Comparison of ENCODE assay signal across 10 cellular contexts in genomic region chr4:152696764-152697250, GRCh38. TPM values are rescaled to one million over a fixed set of nuclear protein-coding genes. Genes with fewer than 3 reads are reported as not detected.
DNase-seq lines count a peak whose midpoint lies in the region; ATAC-seq and TF ChIP-seq lines count a peak whose summit lies in the region.
"Had no signal": no experiment of that assay in that cellular context is flagged by ENCODE, and none has a peak within 500 bp of the region (broad histone marks: within the 10 kb centered on the region; RNA-seq: fewer than 3 reads in every experiment).

No MANE protein-coding gene starts in this region.

- H3K9me3 Mint-ChIP-seq in activated CD8-positive, alpha-beta T cell treated with anti-CD3 and anti-CD28 coated beads for 36 hours: no peaks in the 10 kb centered on the region

- no peaks in the 10 kb centered on the region for H3K27me3 ChIP-seq in thyroid gland
- H3K27me3 ChIP-seq: tibial nerve had no signal

- CTCF ChIA-PET in activated CD8-positive, alpha-beta T cell treated with anti-CD3 and anti-CD28 coated beads for 36 hours (lab: Charles Lee): no interaction called here

- ATAC-seq in GM19452 (IDR thresholded peaks at IDR 0.05; ENCODE audit: unreplicated experiment) (peak; percentile 97), HG03457 (IDR thresholded peaks at IDR 0.05; ENCODE audit: unreplicated experiment) (peak; percentile 97)
- peak; percentile 98 for ATAC-seq in activated CD8-positive, alpha-beta T cell treated with anti-CD3 and anti-CD28 coated beads for 36 hours

- intact Hi-C loops in activated CD8-positive, alpha-beta T cell treated with anti-CD3 and anti-CD28 coated beads for 36 hours (cut with micrococcal nuclease): no loop called here
- intact Hi-C loops in thyroid gland (cut with DNase I): no loop called here

- no peak for TF ChIP-seq POLR2A in thyroid gland (IDR thresholded peaks at IDR 0.05)

- WGBS in thyroid gland, 2 donors: 66 to 72% methylated on average over 5 of the region's 5 CpGs

- no peaks in the 10 kb centered on the region for H3K36me3 Mint-ChIP-seq in activated CD8-positive, alpha-beta T cell treated with anti-CD3 and anti-CD28 coated beads for 36 hours (ENCODE audit: low read depth)

- no peak overlapping the region for H3K4me3 Mint-ChIP-seq in activated CD8-positive, alpha-beta T cell treated with anti-CD3 and anti-CD28 coated beads for 36 hours

- peaks cover 13% of the 10 kb centered on the region for H3K4me1 Mint-ChIP-seq in activated CD8-positive, alpha-beta T cell treated with anti-CD3 and anti-CD28 coated beads for 36 hours (ENCODE audit: low read depth)

- no peak overlapping the region for H3K4me3 ChIP-seq in thyroid gland (replicated peaks in 1 of 3)
- H3K4me3 ChIP-seq: tibial nerve had no signal

- no peaks in the 10 kb centered on the region for H3K4me1 ChIP-seq in thyroid gland

- no peaks in the 10 kb centered on the region for H3K36me3 ChIP-seq in thyroid gland
- H3K36me3 ChIP-seq: tibial nerve had no signal

- H3K27ac ChIP-seq in thyroid gland: no peak overlapping the region

- DNase-seq in Ammon's horn (ENCODE audit: low spot score): peak; percentile 49
- peak; percentile 72 for DNase-seq in activated CD8-positive, alpha-beta T cell treated with anti-CD3 and anti-CD28 coated beads for 36 hours
- DNase-seq in globus pallidus (ENCODE audit: low spot score): peak; percentile 58
- peak; percentile 50 for DNase-seq in stimulated activated CD8-positive, alpha-beta memory T cell treated with anti-CD3 and anti-CD28 coated beads, Interleukin-4, amount 100 ng/mL, for 48 hours
- DNase-seq in thyroid gland: no peak
- DNase-seq in HCEC 1CT: no peak
- DNase-seq: DND-41 had no signal

- POLR2A ChIA-PET in activated CD8-positive, alpha-beta T cell treated with anti-CD3 and anti-CD28 coated beads for 36 hours (lab: Charles Lee): no interaction called here

- TF ChIP-seq CTCF in activated CD8-positive, alpha-beta T cell treated with anti-CD3 and anti-CD28 coated beads for 36 hours (IDR thresholded peaks at IDR 0.05): no peak
- no peak for TF ChIP-seq CTCF in thyroid gland (IDR thresholded peaks at IDR 0.05)

- H3K9me3 ChIP-seq in thyroid gland: no peaks in the 10 kb centered on the region
- H3K9me3 ChIP-seq: tibial nerve had no signal

- H3K27ac Mint-ChIP-seq in activated CD8-positive, alpha-beta T cell treated with anti-CD3 and anti-CD28 coated beads for 36 hours: peak overlapping the region; percentile 21

- H3K27me3 Mint-ChIP-seq in activated CD8-positive, alpha-beta T cell treated with anti-CD3 and anti-CD28 coated beads for 36 hours: no peaks in the 10 kb centered on the region

RNA-seq across cellular contexts. Expression of gene TMEM154, which starts 17.0 kb away (rescaled TPM):
- total RNA-seq in activated CD8-positive, alpha-beta T cell treated with anti-CD3 and anti-CD28 coated beads for 36 hours: 10 to 100 TPM; 12.2 to 17.5 TPM
- 1 to 10 TPM in 1 of 4 donors, under 1 TPM in 3; 0.22 to 1.6 (median 0.42) TPM for total RNA-seq in thyroid gland

Comparison
In these comparisons a context has a peak if more than half of its experiments do, and no peak if none do; other contexts are left out.
1. DNase-seq: peak in Ammon's horn (single experiment), activated CD8-positive, alpha-beta T cell treated with anti-CD3 and anti-CD28 coated beads for 36 hours (single experiment), globus pallidus (single experiment) and stimulated activated CD8-positive, alpha-beta memory T cell treated with anti-CD3 and anti-CD28 coated beads, Interleukin-4, amount 100 ng/mL, for 48 hours (single experiment); none in thyroid gland (0 of 2) and HCEC 1CT (single experiment).
2. RNA of gene TMEM154, which starts 17.0 kb away (total RNA-seq): 12.2 to 17.5 TPM in activated CD8-positive, alpha-beta T cell treated with anti-CD3 and anti-CD28 coated beads for 36 hours; 0.22 to 1.6 TPM in thyroid gland; every median in the first group is over 4 times any median in the second.
3. Peak in every context shown above with its lines, with median percentiles within 50 percentile points of each other: ATAC-seq.